16 cellular contexts compared by ENCODE assay signal in the genomic region with DNA sequence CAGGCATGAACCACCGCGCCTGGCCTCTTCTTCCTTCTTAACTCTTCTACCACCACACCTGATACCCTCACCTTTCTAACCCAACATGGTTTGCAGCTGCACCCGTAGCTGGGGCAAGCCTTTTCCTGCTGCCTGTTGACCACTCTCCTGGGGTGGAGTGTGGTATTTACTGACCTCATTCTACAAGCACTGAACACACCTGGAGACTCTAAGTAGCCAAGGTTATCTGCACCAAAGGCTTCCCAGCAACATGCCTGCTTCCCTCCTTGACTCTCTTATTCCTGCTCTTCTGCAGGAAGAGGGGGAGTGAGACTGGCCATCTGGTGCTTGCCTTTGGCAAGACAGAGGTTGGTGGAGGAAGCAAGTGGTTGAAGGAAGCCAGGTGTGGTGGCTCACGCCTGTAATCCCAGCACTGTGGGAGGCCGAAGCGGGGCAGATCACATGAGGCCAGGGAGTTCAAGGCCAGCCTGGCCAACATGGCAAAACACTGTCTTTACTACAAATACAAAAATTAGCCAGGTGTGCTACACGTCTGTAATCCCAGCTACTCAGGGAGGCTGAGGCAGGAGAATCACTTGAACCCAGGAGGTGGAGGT. TPM values are rescaled to one million over a fixed set of nuclear protein-coding genes. Genes with fewer than 3 reads are reported as not detected.
DNase-seq lines count a peak whose midpoint lies in the region; ATAC-seq, FAIRE-seq and TF ChIP-seq lines count a peak whose summit lies in the region.
"Had no signal": no experiment of that assay in that cellular context is flagged by ENCODE, and none has a peak within 500 bp of the region (broad histone marks: within the 10 kb centered on the region; RNA-seq: fewer than 3 reads in every experiment).

No MANE protein-coding gene starts in this region.

- H3K9me3 Mint-ChIP-seq in H9, result no peaks in the 10 kb centered on the region
- H3K9me3 Mint-ChIP-seq in activated T-helper 17 cell treated with anti-CD3 and anti-CD28 coated beads, Interleukin-2, amount 50 U/mL, for 72 hours, result no peaks in the 10 kb centered on the region
- H3K9me3 Mint-ChIP-seq in immature natural killer cell, result no peaks in the 10 kb centered on the region
- H3K9me3 Mint-ChIP-seq: dendritic cell treated with granulocyte-macrophage colony-stimulating factor and Interleukin-4, amounts not matched to agents 40 ng/mL and 50 ng/mL, for 4 days; IgD-negative memory B cell; memory B cell had no signal

- H3K23me2 ChIP-seq in H9 (ENCODE audit: insufficient read length, low read depth, low read length, poor library complexity, severe bottlenecking), result no peaks in the 10 kb centered on the region

- H3K36me3 Mint-ChIP-seq in H9 (ENCODE audit: insufficient read depth in 1 of 3, low read depth in 3 of 3), result peaks cover 10 to 31% (median 28%) of the 10 kb centered on the region in 3 experiments; a peak in 6 of 7 replicates
- H3K36me3 Mint-ChIP-seq in activated T-helper 17 cell treated with anti-CD3 and anti-CD28 coated beads, Interleukin-2, amount 50 U/mL, for 72 hours (ENCODE audit: low read depth), result peaks cover 67% of the 10 kb centered on the region
- peaks cover 5 to 18% (median 7%) of the 10 kb centered on the region in 3 donors for H3K36me3 Mint-ChIP-seq in immature natural killer cell

- H3K14ac ChIP-seq in H9 (ENCODE audit: insufficient read depth, low read length), result no peak overlapping the region

- no peaks in the 10 kb centered on the region; a peak in 1 of 4 replicates for H3K4me1 Mint-ChIP-seq in H9
- peaks cover 4% of the 10 kb centered on the region for H3K4me1 Mint-ChIP-seq in activated T-helper 17 cell treated with anti-CD3 and anti-CD28 coated beads, Interleukin-2, amount 50 U/mL, for 72 hours
- H3K4me1 Mint-ChIP-seq in immature natural killer cell, result peaks cover 30 to 43% of the 10 kb centered on the region in 2 donors

- H3K9ac ChIP-seq in H9 (ENCODE audit: extremely low read depth, insufficient read length, low read length), result no peak overlapping the region
- H3K9ac ChIP-seq: BLaER1 had no signal

- H3K4me3 ChIP-seq in gastrocnemius medialis, result no peak overlapping the region
- H3K4me3 ChIP-seq: BLaER1, Peyer's patch had no signal

- H3K4me1 ChIP-seq in H9 (ENCODE audit: insufficient read depth, low read length), result no peaks in the 10 kb centered on the region
- peaks cover 70 to 72% of the 10 kb centered on the region in 2 donors for H3K4me1 ChIP-seq in gastrocnemius medialis

- no peak overlapping the region for H3K4ac ChIP-seq in H9 (ENCODE audit: low read depth, low read length)

- TF ChIP-seq CTCF in H9 (conservative IDR thresholded peaks at IDR 0.05), result no peak
- TF ChIP-seq CTCF in gastrocnemius medialis (IDR thresholded peaks at IDR 0.05 in 4 of 5, conservative IDR thresholded peaks at IDR 0.05 in 1 of 5), result no peak

- no CpG with 5 or more reads among the region's 7 CpGs for WGBS in H9 (ENCODE audit: extremely low coverage, insufficient read length, low lambda C conversion rate)

- H3K27ac Mint-ChIP-seq in H9, result peak overlapping the region in 2 of 3 experiments; percentile 77 to 96; a peak in 4 of 7 replicates
- peak overlapping the region; percentile 81 for H3K27ac Mint-ChIP-seq in activated T-helper 17 cell treated with anti-CD3 and anti-CD28 coated beads, Interleukin-2, amount 50 U/mL, for 72 hours
- peak overlapping the region in 5 of 6 donors; percentile 42 to 80 (median 61) for H3K27ac Mint-ChIP-seq in immature natural killer cell
- H3K27ac Mint-ChIP-seq: dendritic cell treated with granulocyte-macrophage colony-stimulating factor and Interleukin-4, amounts not matched to agents 40 ng/mL and 50 ng/mL, for 4 days; memory B cell had no signal

- H3K79me1 ChIP-seq in H9 (ENCODE audit: insufficient read depth, low read depth, low read length, poor library complexity, severe bottlenecking), result peaks cover 13% of the 10 kb centered on the region

- H3K9me3 ChIP-seq in H9 (ENCODE audit: control insufficient read depth, low read depth, low read length) (no peaks in the 10 kb centered on the region), gastrocnemius medialis (no peaks in the 10 kb centered on the region)
- H3K9me3 ChIP-seq: BLaER1, Peyer's patch had no signal

- H2BK5ac ChIP-seq in H9 (ENCODE audit: insufficient read length, low read length), result no peak overlapping the region

- no peak overlapping the region for H3K4me2 ChIP-seq in H9 (ENCODE audit: insufficient read depth, insufficient read length, low read length)
- H3K4me2 ChIP-seq: BLaER1 had no signal

- H4K8ac ChIP-seq in H9 (replicated peaks; ENCODE audit: insufficient read length, low read depth, low read length), result no peak overlapping the region

- H2BK15ac ChIP-seq in H9 (ENCODE audit: low read depth, low read length), result no peak overlapping the region

- intact Hi-C loops in gastrocnemius medialis (cut with DNase I; ENCODE audit: low total_unique reads), result no loop called here

- H4K91ac ChIP-seq in H9 (ENCODE audit: insufficient read length, low read depth, low read length), result no peak overlapping the region

- no peak overlapping the region for H3K27ac ChIP-seq in H9 (ENCODE audit: insufficient read length, low read depth, low read length)
- peak overlapping the region; percentile 83 to 100 (median 91) for H3K27ac ChIP-seq in gastrocnemius medialis
- H3K27ac ChIP-seq: BLaER1, Peyer's patch had no signal

- no peak overlapping the region for H2BK20ac ChIP-seq in H9 (ENCODE audit: low read depth, low read length, poor library complexity, severe bottlenecking)

- no peak for FAIRE-seq in HTR-8/SVneo (lab: Jason Lieb, UNC)
- FAIRE-seq: H54 had no signal

- DNase-seq in H9 (no peak), immature natural killer cell (no peak), gastrocnemius medialis (peak in 1 of 2 donors; percentile 28), middle frontal gyrus (ENCODE audit: extremely low spot score, low spot score) (no peak), HTR-8/SVneo (ENCODE audit: insufficient read length, low spot score) (no peak), iPS-NIHi7 (ENCODE audit: extremely low spot score) (no peak)
- DNase-seq: activated CD4-positive, CD25-positive, alpha-beta regulatory T cell treated with anti-CD3 and anti-CD28 coated beads, Interleukin-2, amount 50 U/mL, for 72 hours; NCI-H446; occipital lobe; Peyer's patch had no signal

- no peak overlapping the region for H2AK5ac ChIP-seq in H9 (ENCODE audit: insufficient read length, low read length)

- no peak overlapping the region for H3T11ph ChIP-seq in H9 (ENCODE audit: low read length)

- ATAC-seq in activated T-helper 17 cell treated with anti-CD3 and anti-CD28 coated beads, Interleukin-2, amount 50 U/mL, for 72 hours (replicated peaks), result no peak
- ATAC-seq in gastrocnemius medialis, result peak in 1 of 2 donors; percentile 1

- H3K27me3 Mint-ChIP-seq in H9 (ENCODE audit: low read depth) (no peaks in the 10 kb centered on the region), immature natural killer cell (ENCODE audit: low read depth in 3 of 3) (peaks cover 0 to 2% (median 0%) of the 10 kb centered on the region in 3 donors)
- no peaks in the 10 kb centered on the region for H3K27me3 Mint-ChIP-seq in activated T-helper 17 cell treated with anti-CD3 and anti-CD28 coated beads, Interleukin-2, amount 50 U/mL, for 72 hours
- H3K27me3 Mint-ChIP-seq: dendritic cell treated with granulocyte-macrophage colony-stimulating factor and Interleukin-4, amounts not matched to agents 40 ng/mL and 50 ng/mL, for 4 days; IgD-negative memory B cell; memory B cell had no signal

- H3K36me3 ChIP-seq in gastrocnemius medialis, result peaks cover 0 to 31% of the 10 kb centered on the region in 2 donors

- H3K56ac ChIP-seq in H9 (ENCODE audit: insufficient read length, low read depth, low read length), result no peak overlapping the region

- no peak overlapping the region for H4K5ac ChIP-seq in H9 (ENCODE audit: insufficient read length, low read depth, low read length)

- peaks cover 5% of the 10 kb centered on the region; the same call in 1 of the 2 replicates for H3K79me2 ChIP-seq in H9 (ENCODE audit: insufficient read depth, low read length)

- H4K20me1 ChIP-seq in H9 (ENCODE audit: control insufficient read depth, insufficient read depth, insufficient read length), result no peaks in the 10 kb centered on the region

- in situ Hi-C loops in gastrocnemius medialis (cut with MboI; ENCODE audit: low sequenced_read_pairs in 4 of 4), result no loop called here

- H2BK120ac ChIP-seq in H9 (ENCODE audit: low read depth, low read length, poor library complexity, severe bottlenecking), result no peak overlapping the region

- H3K23ac ChIP-seq in H9 (ENCODE audit: insufficient read length, low read depth, low read length), result no peak overlapping the region

- H3K27me3 ChIP-seq in H9 (ENCODE audit: insufficient read depth, low read length) (no peaks in the 10 kb centered on the region), gastrocnemius medialis (no peaks in the 10 kb centered on the region)
- H3K27me3 ChIP-seq: BLaER1, Peyer's patch had no signal

- no peak overlapping the region for H2AFZ ChIP-seq in H9 (ENCODE audit: low read length)

- TF ChIP-seq POLR2A in gastrocnemius medialis (IDR thresholded peaks at IDR 0.05), result no peak

- no peak overlapping the region for H2BK12ac ChIP-seq in H9 (ENCODE audit: insufficient read length, low read depth, low read length)

- H3K4me3 Mint-ChIP-seq in H9 (peak overlapping the region in 1 of 2 experiments; percentile 54; a peak in 1 of 5 replicates), immature natural killer cell (peak overlapping the region in 1 of 5 donors; percentile 47)
- H3K4me3 Mint-ChIP-seq in activated T-helper 17 cell treated with anti-CD3 and anti-CD28 coated beads, Interleukin-2, amount 50 U/mL, for 72 hours, result no peak overlapping the region
- H3K4me3 Mint-ChIP-seq: dendritic cell treated with granulocyte-macrophage colony-stimulating factor and Interleukin-4, amounts not matched to agents 40 ng/mL and 50 ng/mL, for 4 days; memory B cell had no signal

- no peak overlapping the region for H3K18ac ChIP-seq in H9 (ENCODE audit: insufficient read length, low read depth, low read length)

RNA-seq across cellular contexts. Expression of a gene that starts 10.1 kb away (rescaled TPM):
- total RNA-seq in H9 (2021) (82.1 and 84.2 TPM in 2 replicates), gastrocnemius medialis (100 to 1,000 TPM; 212 to 261 (median 252) TPM)
- 10 to 100 TPM; 43.0 to 74.4 TPM for total RNA-seq in activated T-helper 17 cell treated with anti-CD3 and anti-CD28 coated beads, Interleukin-2, amount 50 U/mL, for 72 hours
- polyA plus RNA-seq in immature natural killer cell, result 100 to 1,000 TPM in 2 of 3 donors, 10 to 100 TPM in 1; 91.6 to 125 (median 115) TPM

RNA-seq across cellular contexts. Expression of a gene that starts 11.3 kb away (rescaled TPM):
- total RNA-seq in H9 (2021), result 9.4 and 9.5 TPM in 2 replicates
- 10 to 100 TPM; 11.1 to 16.2 TPM for total RNA-seq in activated T-helper 17 cell treated with anti-CD3 and anti-CD28 coated beads, Interleukin-2, amount 50 U/mL, for 72 hours
- 1 to 10 TPM; 1.3 to 6.7 (median 2.1) TPM for polyA plus RNA-seq in immature natural killer cell
- total RNA-seq in gastrocnemius medialis, result 10 to 100 TPM in 1 of 4 donors, 1 to 10 TPM in 3; 7.3 to 11.8 (median 7.9) TPM

RNA-seq across cellular contexts. Expression of a gene that starts 41.1 kb away (rescaled TPM):
- total RNA-seq in H9 (2021) (not detected in 2 replicates), gastrocnemius medialis (not detected)
- under 1 TPM; 0.29 to 0.39 TPM for total RNA-seq in activated T-helper 17 cell treated with anti-CD3 and anti-CD28 coated beads, Interleukin-2, amount 50 U/mL, for 72 hours
- polyA plus RNA-seq in immature natural killer cell, result under 1 TPM; 0.32 to 0.67 (median 0.59) TPM
- total RNA-seq: occipital lobe had no signal
